In the genomic region with DNA sequence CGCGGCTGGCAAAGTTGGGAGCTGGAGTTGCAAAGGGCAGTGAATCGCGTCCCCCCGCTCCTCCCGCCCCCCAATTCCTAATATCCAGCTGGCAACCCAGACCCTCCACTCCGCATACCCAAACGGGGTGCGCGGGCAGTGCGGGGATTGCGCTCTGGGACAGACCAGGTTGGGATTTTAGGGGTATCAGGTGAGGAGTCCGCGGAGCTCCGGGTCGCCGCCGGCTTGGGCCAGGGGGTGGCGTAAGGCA, we compare ENCODE assay signal across 8 cellular contexts. TPM values are rescaled to one million over a fixed set of nuclear protein-coding genes. Genes with fewer than 3 reads are reported as not detected.
DNase-seq lines count a peak whose midpoint lies in the region; ATAC-seq and TF ChIP-seq lines count a peak whose summit lies in the region.

No MANE protein-coding gene starts in this region.

- H3K79me2 ChIP-seq in smooth muscle cell (ENCODE audit: low read depth), result no peaks in the 10 kb centered on the region

- peak overlapping the region; percentile 90 for H2AFZ ChIP-seq in smooth muscle cell (ENCODE audit: low read depth)

- peak overlapping the region; percentile 89 for H3K4me2 ChIP-seq in smooth muscle cell

- H3K27ac ChIP-seq in WERI-Rb-1 (peak overlapping the region; percentile 89), right cardiac atrium (ENCODE audit: low read length) (no peak overlapping the region), smooth muscle cell (ENCODE audit: low read depth) (no peak overlapping the region)

- H3K27me3 ChIP-seq in WERI-Rb-1 (ENCODE audit: insufficient read depth, low read depth, severe bottlenecking) (no peaks in the 10 kb centered on the region), right cardiac atrium (ENCODE audit: control insufficient read depth, insufficient read depth) (peaks cover under 1% of the 10 kb centered on the region), smooth muscle cell (ENCODE audit: low read depth) (peaks cover 12% of the 10 kb centered on the region)

- peak overlapping the region; percentile 22 for H3K9ac ChIP-seq in smooth muscle cell (ENCODE audit: low read depth)

- H4K20me1 ChIP-seq in smooth muscle cell (ENCODE audit: low read depth), result no peaks in the 10 kb centered on the region

- no peak for DNase-seq in WERI-Rb-1
- peak in 1 of 3 donors; percentile 70 for DNase-seq in right cardiac atrium
- DNase-seq in smooth muscle cell (lab: John Stamatoyannopoulos, UW; ENCODE audit: unreplicated experiment), result no peak
- no peak for DNase-seq in posterior vena cava (ENCODE audit: low spot score)
- DNase-seq in NCI-H748 (lab: John Stamatoyannopoulos, UW; ENCODE audit: unreplicated experiment), result no peak
- DNase-seq in NCI-H1436 treated with DMSO at 0.1 percent for 48 hours (lab: John Stamatoyannopoulos, UW), result no peak
- DNase-seq in SW 1271 (lab: John Stamatoyannopoulos, UW), result no peak

- H3K4me1 ChIP-seq in right cardiac atrium (ENCODE audit: control insufficient read depth, insufficient read depth, low read length), result no peaks in the 10 kb centered on the region
- H3K4me1 ChIP-seq in smooth muscle cell (ENCODE audit: low read depth), result peaks cover 4% of the 10 kb centered on the region

- intact Hi-C loops in right cardiac atrium (cut with DNase I), result no loop called here
- intact Hi-C loops in posterior vena cava (cut with DNase I), result no loop called here

- H3K36me3 ChIP-seq in WERI-Rb-1 (no peaks in the 10 kb centered on the region), smooth muscle cell (ENCODE audit: low read depth) (no peaks in the 10 kb centered on the region)

- H3F3A ChIP-seq in smooth muscle cell (ENCODE audit: low read depth), result no peaks in the 10 kb centered on the region

- H3K4me3 ChIP-seq in WERI-Rb-1 (ENCODE audit: low read depth, low read length) (peak overlapping the region; percentile 89), right cardiac atrium (ENCODE audit: low read length) (peak overlapping the region; percentile 63), smooth muscle cell (peak overlapping the region; percentile 71)

- ATAC-seq in GM21447 (IDR thresholded peaks at IDR 0.05; ENCODE audit: unreplicated experiment), result peak; percentile 19
- no peak for ATAC-seq in right cardiac atrium

- no peaks in the 10 kb centered on the region for H3K9me3 ChIP-seq in WERI-Rb-1 (ENCODE audit: severe bottlenecking)
- no peaks in the 10 kb centered on the region for H3K9me3 ChIP-seq in right cardiac atrium (ENCODE audit: control insufficient read depth, low read length)
- H3K9me3 ChIP-seq in smooth muscle cell (replicated peaks; ENCODE audit: low read depth), result no peaks in the 10 kb centered on the region

- peak; percentile 64 for TF ChIP-seq CTCF in WERI-Rb-1 (IDR thresholded peaks at IDR 0.05; ENCODE audit: low read depth, low read length)
- no peak for TF ChIP-seq CTCF in smooth muscle cell (IDR thresholded peaks at IDR 0.05; ENCODE audit: borderline replicate concordance, insufficient read depth, poor library complexity, severe bottlenecking)

- WGBS in right cardiac atrium, result under 1% methylated on average over 19 of the region's 19 CpGs
- WGBS in smooth muscle cell (ENCODE audit: low lambda C conversion rate), result under 1% methylated on average over 19 of the region's 19 CpGs

RNA-seq across cellular contexts. Expression of a gene that starts 0.6 kb away (rescaled TPM):
- total RNA-seq in right cardiac atrium (1 to 10 TPM; 5.2 to 9.2 (median 6.3) TPM), smooth muscle cell (10.7 and 16.6 TPM in 2 replicates), posterior vena cava (10 to 100 TPM; 12.9 to 15.0 TPM)
- polyA plus RNA-seq in right cardiac atrium (3.0 TPM), smooth muscle cell (5.7 and 7.3 TPM in 2 replicates)
